In the genomic region with DNA sequence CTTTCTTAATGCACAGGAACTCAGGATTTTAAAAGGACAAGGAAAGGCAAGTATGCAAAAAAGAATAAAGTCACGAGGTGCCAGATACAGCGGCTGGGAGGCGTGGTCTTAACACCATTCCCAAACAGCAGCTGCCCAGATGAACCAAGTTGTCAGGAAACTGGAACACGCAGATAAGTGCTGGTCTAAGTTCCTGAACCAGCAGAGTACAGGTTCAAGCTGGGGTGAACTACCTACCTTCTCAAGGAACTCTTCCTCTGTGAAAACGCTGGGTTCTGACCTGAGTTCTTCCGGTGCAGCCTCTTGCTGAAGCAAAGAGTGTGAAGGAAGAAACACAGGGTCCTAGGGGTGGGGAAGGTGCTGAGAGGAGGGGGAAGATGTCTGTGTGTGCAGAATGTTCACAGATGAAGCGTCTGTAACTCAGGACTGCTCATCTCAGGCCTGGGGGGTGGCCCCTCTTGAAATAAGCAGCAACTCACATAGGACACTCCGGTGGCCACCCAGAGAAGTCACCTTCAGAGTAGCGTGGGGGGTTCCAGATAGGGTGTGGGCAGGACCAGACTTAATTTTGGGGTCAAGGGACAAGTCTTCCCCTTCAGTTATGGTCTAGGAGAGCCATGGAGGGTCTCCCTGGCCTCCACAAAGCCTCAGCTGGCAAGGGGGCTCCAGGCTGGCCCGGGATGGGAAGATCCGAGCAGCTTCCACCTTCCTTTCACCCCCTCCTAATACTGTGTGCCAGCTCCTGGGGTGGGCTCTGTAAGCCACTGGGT, we compare ENCODE assay signal across 11 cellular contexts. TPM values are rescaled to one million over a fixed set of nuclear protein-coding genes. Genes with fewer than 3 reads are reported as not detected.
DNase-seq lines count a peak whose midpoint lies in the region; ATAC-seq and TF ChIP-seq lines count a peak whose summit lies in the region.
"Had no signal": no experiment of that assay in that cellular context is flagged by ENCODE, and none has a peak within 500 bp of the region (broad histone marks: within the 10 kb centered on the region; RNA-seq: fewer than 3 reads in every experiment).

No MANE protein-coding gene starts in this region.

- H3K27ac Mint-ChIP-seq in activated naive CD8-positive, alpha-beta T cell: peak overlapping the region; percentile 78
- peak overlapping the region; percentile 21 for H3K27ac Mint-ChIP-seq in mesothelial cell of epicardium

- H3K9me3 Mint-ChIP-seq in activated naive CD8-positive, alpha-beta T cell (ENCODE audit: low read depth): no peaks in the 10 kb centered on the region
- H3K9me3 Mint-ChIP-seq in mesothelial cell of epicardium: peaks cover 4% of the 10 kb centered on the region

- H3K36me3 Mint-ChIP-seq in activated naive CD8-positive, alpha-beta T cell: peaks cover 3% of the 10 kb centered on the region
- H3K36me3 Mint-ChIP-seq in mesothelial cell of epicardium: no peaks in the 10 kb centered on the region

- intact Hi-C loops in left cardiac atrium (cut with DNase I): loop anchor here (5.0 to 10.0 kb wide), 2 partner anchors 72 to 74 kb away; a partner anchor contains a TSS
- intact Hi-C loops in left ventricle myocardium superior (cut with micrococcal nuclease): loop anchor here (10.0 kb wide), 1 partner anchor 82 kb away; no protein-coding TSS in a partner anchor

- in situ Hi-C loops in G401 (cut with HindIII; ENCODE audit: low sequenced_read_pairs): no loop called here

- H3K4me3 Mint-ChIP-seq in activated naive CD8-positive, alpha-beta T cell: peak overlapping the region; percentile 77
- no peak overlapping the region for H3K4me3 Mint-ChIP-seq in mesothelial cell of epicardium

- H3K27me3 Mint-ChIP-seq in activated naive CD8-positive, alpha-beta T cell: no peaks in the 10 kb centered on the region
- H3K27me3 Mint-ChIP-seq in mesothelial cell of epicardium (ENCODE audit: low read depth): no peaks in the 10 kb centered on the region

- ATAC-seq in left cardiac atrium: no peak
- no peak for ATAC-seq in left ventricle myocardium superior
- ATAC-seq in GM21423 (IDR thresholded peaks at IDR 0.05; ENCODE audit: unreplicated experiment): no peak

- no peak for TF ChIP-seq CTCF in mesothelial cell of epicardium (IDR thresholded peaks at IDR 0.05; ENCODE audit: unreplicated experiment)

- peak; percentile 53 for DNase-seq in left cardiac atrium
- DNase-seq in left ventricle myocardium superior: no peak
- no peak for DNase-seq in mesothelial cell of epicardium (ENCODE audit: low spot score in 2 of 2, unreplicated experiment in 2 of 2)
- no peak for DNase-seq in G401 (ENCODE audit: low spot score)
- DNase-seq in effector CD4-positive, alpha-beta T cell: no peak
- no peak for DNase-seq in NCI-H1092 treated with DMSO at 0.1 percent for 48 hours (lab: John Stamatoyannopoulos, UW)
- DNase-seq: NCI-H2171 treated with DMSO at 0.1 percent for 48 hours, SIG-M5 had no signal

- H3K4me1 Mint-ChIP-seq in activated naive CD8-positive, alpha-beta T cell (ENCODE audit: low read depth): peaks cover 62% of the 10 kb centered on the region
- H3K4me1 Mint-ChIP-seq in mesothelial cell of epicardium: peaks cover 17% of the 10 kb centered on the region

RNA-seq across cellular contexts. Expression of a gene that starts 3.2 kb away (rescaled TPM):
- 10 to 100 TPM; 22.1 to 36.5 TPM for total RNA-seq in left cardiac atrium
- total RNA-seq in left ventricle myocardium superior: 27.1 TPM
- total RNA-seq in mesothelial cell of epicardium: 17.2 to 19.4 TPM (median 18.5 TPM) in 3 replicates
- total RNA-seq in G401 (2014; rRNA removed; shearing (Covaris generic)): 24.1 and 55.9 TPM in 2 replicates

RNA-seq across cellular contexts. Expression of a gene that starts 31.1 kb away (rescaled TPM):
- total RNA-seq in left cardiac atrium (1 to 10 TPM in 1 of 2 donors, under 1 TPM in 1; 0.55 to 1.9 TPM), left ventricle myocardium superior (0.64 TPM), mesothelial cell of epicardium (not detected in 3 replicates)
- not detected in 2 replicates for total RNA-seq in G401 (2014; rRNA removed; shearing (Covaris generic))
- total RNA-seq: myocyte had no signal

RNA-seq across cellular contexts. Expression of a gene that starts 35.0 kb away (rescaled TPM):
- total RNA-seq in left cardiac atrium (not detected), left ventricle myocardium superior (not detected), mesothelial cell of epicardium (not detected in 3 replicates)
- not detected in 2 replicates for total RNA-seq in G401 (2014; rRNA removed; shearing (Covaris generic))
- total RNA-seq: myocyte had no signal
